35 cellular contexts compared by ENCODE assay signal in genomic region chr1:156366378-156366777, GRCh38. TPM values are rescaled to one million over a fixed set of nuclear protein-coding genes. Genes with fewer than 3 reads are reported as not detected.
"Had no signal": no experiment of that assay in that cellular context is flagged by ENCODE, and none has a peak within 500 bp of the region (broad histone marks: within the 10 kb centered on the region; RNA-seq: fewer than 3 reads in every experiment).

No MANE protein-coding gene starts in this region.

- H3K4me1 ChIP-seq: foreskin keratinocyte, gastrocnemius medialis had no signal

- H3K36me3 ChIP-seq: adrenal gland, esophagus muscularis mucosa, gastrocnemius medialis had no signal

- H3K9me3 ChIP-seq: adrenal gland, body of pancreas, esophagus muscularis mucosa, gastrocnemius medialis had no signal

- DNase-seq: activated CD4-positive, alpha-beta memory T cell treated with anti-CD3 and anti-CD28 coated beads for 36 hours; activated CD4-positive, alpha-beta T cell treated with anti-CD3 and anti-CD28 coated beads for 36 hours; activated CD4-positive, alpha-beta T cell treated with anti-CD3 and anti-CD28 coated beads, Interleukin-2, amount 10 ng/mL, durations not matched to agents 24 days and 14 days; activated CD4-positive, CD25-positive, alpha-beta regulatory T cell; activated CD4-positive, CD25-positive, alpha-beta regulatory T cell treated with anti-CD3 and anti-CD28 coated beads, Interleukin-2, amount 50 U/mL, for 72 hours; activated CD8-positive, alpha-beta memory T cell treated with anti-CD3 and anti-CD28 coated beads, Interleukin-2, amount 10 ng/mL, durations not matched to agents 7 days and 5 days; activated CD8-positive, alpha-beta memory T cell treated with anti-CD3 and anti-CD28 coated beads, Interleukin-2, amount 50 U/mL, for 4 hours; activated CD8-positive, alpha-beta T cell treated with anti-CD3 and anti-CD28 coated beads, Interleukin-2, amount 10 ng/mL, durations not matched to agents 7 days and 5 days; activated effector memory CD4-positive, alpha-beta T cell treated with anti-CD3 and anti-CD28 coated beads, Interleukin-2, amount 50 U/mL, for 16 hours; activated naive CD4-positive, alpha-beta T cell treated with anti-CD3 and anti-CD28 coated beads for 36 hours; activated naive CD8-positive, alpha-beta T cell treated with anti-CD3 and anti-CD28 coated beads for 36 hours; activated naive CD8-positive, alpha-beta T cell treated with anti-CD3 and anti-CD28 coated beads, Interleukin-2, amount 50 U/mL, for 24 hours; activated T-cell treated with anti-CD3 and anti-CD28 coated beads, Interleukin-2, amount 50 U/mL, for 1 hour; activated T-cell treated with anti-CD3 and anti-CD28 coated beads, Interleukin-2, amount 50 U/mL, for 48 hours; adrenal gland; amygdala; aorta; body of pancreas; caudate nucleus; cortex of kidney; dermis blood vessel endothelial cell; effector CD4-positive, alpha-beta T cell; effector memory CD8-positive, alpha-beta T cell; erythroblast; foreskin keratinocyte; gastrocnemius medialis; glutamatergic neuron; T-helper 1 cell; T-helper 17 cell had no signal

- H3K27me3 ChIP-seq: adrenal gland, body of pancreas had no signal

- FAIRE-seq: colon had no signal

- H3K27ac ChIP-seq: adrenal gland, body of pancreas, esophagus muscularis mucosa, foreskin keratinocyte, gastrocnemius medialis had no signal

- ATAC-seq: activated CD4-positive, alpha-beta T cell treated with anti-CD3 and anti-CD28 coated beads for 36 hours; activated CD8-positive, alpha-beta memory T cell treated with anti-CD3 and anti-CD28 coated beads, Interleukin-2, amount 10 ng/mL, durations not matched to agents 7 days and 5 days; activated CD8-positive, alpha-beta T cell treated with anti-CD3 and anti-CD28 coated beads, Interleukin-2, amount 10 ng/mL, durations not matched to agents 7 days and 5 days; activated naive CD8-positive, alpha-beta T cell treated with anti-CD3 and anti-CD28 coated beads, Interleukin-2, amount 50 U/mL, for 24 hours; body of pancreas; effector memory CD8-positive, alpha-beta T cell; foreskin keratinocyte; gastrocnemius medialis; T-helper 17 cell had no signal

- H3K4me3 ChIP-seq: adrenal gland, body of pancreas, esophagus muscularis mucosa, gastrocnemius medialis had no signal

RNA-seq across cellular contexts. Expression of gene RHBG, which starts 2.6 kb away (rescaled TPM):
- total RNA-seq: activated CD4-positive, alpha-beta memory T cell treated with anti-CD3 and anti-CD28 coated beads for 36 hours; activated CD4-positive, alpha-beta T cell treated with anti-CD3 and anti-CD28 coated beads for 36 hours; activated CD4-positive, alpha-beta T cell treated with anti-CD3 and anti-CD28 coated beads, Interleukin-2, amount 10 ng/mL, durations not matched to agents 24 days and 14 days; activated CD8-positive, alpha-beta memory T cell treated with anti-CD3 and anti-CD28 coated beads for 36 hours; activated CD8-positive, alpha-beta memory T cell treated with anti-CD3 and anti-CD28 coated beads, Interleukin-2, amount 10 ng/mL, durations not matched to agents 7 days and 5 days; activated CD8-positive, alpha-beta T cell treated with anti-CD3 and anti-CD28 coated beads, Interleukin-2, amount 10 ng/mL, durations not matched to agents 7 days and 5 days; activated naive CD4-positive, alpha-beta T cell treated with anti-CD3 and anti-CD28 coated beads for 36 hours; activated naive CD8-positive, alpha-beta T cell treated with anti-CD3 and anti-CD28 coated beads for 36 hours; activated T-helper 1 cell treated with anti-CD3 and anti-CD28 coated beads, Interleukin-12 subunit alpha, Interleukin-12 subunit beta, Interleukin-2, Interleukin-4 antibody, amounts not matched to agents 30 ng/mL and 10 ng/mL and 1 ng/mL, durations not matched to agents 14 hours and 24 hours and 36 hours; activated T-helper 2 cell treated with anti-CD3 and anti-CD28 coated beads, Interferon-gamma antibody, Interleukin-2, Interleukin-4, amounts not matched to agents 10 μg/mL and 5 μg/mL and 100 μg/mL, durations not matched to agents 14 hours and 24 hours and 36 hours; aorta; chondrocyte; dermis blood vessel endothelial cell; esophagus muscularis mucosa; gastrocnemius medialis; T-helper 17 cell had no signal
- polyA plus RNA-seq: aorta, foreskin keratinocyte had no signal

RNA-seq across cellular contexts. Expression of gene TSACC, which starts 28.1 kb away (rescaled TPM):
- total RNA-seq: activated CD4-positive, alpha-beta memory T cell treated with anti-CD3 and anti-CD28 coated beads for 36 hours; activated CD8-positive, alpha-beta memory T cell treated with anti-CD3 and anti-CD28 coated beads, Interleukin-2, amount 10 ng/mL, durations not matched to agents 7 days and 5 days; activated naive CD8-positive, alpha-beta T cell treated with anti-CD3 and anti-CD28 coated beads for 36 hours; activated T-helper 1 cell treated with anti-CD3 and anti-CD28 coated beads, Interleukin-12 subunit alpha, Interleukin-12 subunit beta, Interleukin-2, Interleukin-4 antibody, amounts not matched to agents 30 ng/mL and 10 ng/mL and 1 ng/mL, durations not matched to agents 14 hours and 24 hours and 36 hours; aorta; body of pancreas; chondrocyte; dermis blood vessel endothelial cell; esophagus muscularis mucosa; gastrocnemius medialis had no signal
- polyA plus RNA-seq: aorta had no signal
